In genomic region chr1:20787100-20787774, GRCh38 we compare ENCODE assay signal across 1 cellular context.
TF ChIP-seq lines count a peak whose summit lies in the region.

Gene HP1BP3, minus strand, starts transcription at chr1:20787307. Its CDS starts 6,867 bp downstream, at chr1:20780440.

TF ChIP-seq in HepG2, 621 proteins besides CTCF, POLR2A, EP300 and RAD21 (continued from another document and continues in another):
- TF ChIP-seq, protein P1, sequence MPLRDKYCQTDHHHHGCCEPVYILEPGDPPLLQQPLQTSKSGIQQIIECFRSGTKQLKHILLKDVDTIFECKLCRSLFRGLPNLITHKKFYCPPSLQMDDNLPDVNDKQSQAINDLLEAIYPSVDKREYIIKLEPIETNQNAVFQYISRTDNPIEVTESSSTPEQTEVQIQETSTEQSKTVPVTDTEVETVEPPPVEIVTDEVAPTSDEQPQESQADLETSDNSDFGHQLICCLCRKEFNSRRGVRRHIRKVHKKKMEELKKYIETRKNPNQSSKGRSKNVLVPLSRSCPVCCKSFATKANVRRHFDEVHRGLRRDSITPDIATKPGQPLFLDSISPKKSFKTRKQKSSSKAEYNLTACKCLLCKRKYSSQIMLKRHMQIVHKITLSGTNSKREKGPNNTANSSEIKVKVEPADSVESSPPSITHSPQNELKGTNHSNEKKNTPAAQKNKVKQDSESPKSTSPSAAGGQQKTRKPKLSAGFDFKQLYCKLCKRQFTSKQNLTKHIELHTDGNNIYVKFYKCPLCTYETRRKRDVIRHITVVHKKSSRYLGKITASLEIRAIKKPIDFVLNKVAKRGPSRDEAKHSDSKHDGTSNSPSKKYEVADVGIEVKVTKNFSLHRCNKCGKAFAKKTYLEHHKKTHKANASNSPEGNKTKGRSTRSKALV (CRISPR knock-in tag; IDR thresholded peaks at IDR 0.05) = no peak
- TF ChIP-seq ZNF644 (CRISPR knock-in tag; IDR thresholded peaks at IDR 0.05; ENCODE audit: low read depth) (no peak), ZMYM3 (CRISPR knock-in tag; IDR thresholded peaks at IDR 0.05) (no peak), U2AF1 (optimal IDR thresholded peaks at IDR 0.05; ENCODE audit: low read depth, low read length) (no peak), ZNF101 (CRISPR knock-in tag; IDR thresholded peaks at IDR 0.05; ENCODE audit: borderline replicate concordance, low read depth) (no peak), SMC3 (IDR thresholded peaks at IDR 0.05; ENCODE audit: low read length) (no peak), ARID3A (IDR thresholded peaks at IDR 0.05; ENCODE audit: low read depth, low read length) (no peak), SPEN (CRISPR knock-in tag; IDR thresholded peaks at IDR 0.05; ENCODE audit: low read depth) (no peak), ZSCAN25 (CRISPR knock-in tag; IDR thresholded peaks at IDR 0.05) (no peak), RFXAP (CRISPR knock-in tag; IDR thresholded peaks at IDR 0.05; ENCODE audit: borderline replicate concordance) (no peak), ATF1 (CRISPR knock-in tag; IDR thresholded peaks at IDR 0.05) (no peak), ZNF224 (CRISPR knock-in tag; IDR thresholded peaks at IDR 0.05) (peak; percentile 73; the same call in 1 of the 2 replicates), ZNF703 (CRISPR knock-in tag; IDR thresholded peaks at IDR 0.05; ENCODE audit: borderline replicate concordance) (no peak), HMGXB4 (CRISPR knock-in tag; IDR thresholded peaks at IDR 0.05; ENCODE audit: borderline replicate concordance in 1 of 2, low read depth in 1 of 2) (0 out of 4 replicates have a peak, but pooled peaks of 1 of the 2 experiments have one; percentile 2), ZFP62 (CRISPR knock-in tag; IDR thresholded peaks at IDR 0.05) (no peak), FOXK2 (IDR thresholded peaks at IDR 0.05) (no peak), ATF7-NPFF (CRISPR knock-in tag; IDR thresholded peaks at IDR 0.05; ENCODE audit: low read depth) (no peak), SIX1 (CRISPR knock-in tag; IDR thresholded peaks at IDR 0.05; ENCODE audit: borderline replicate concordance) (no peak), ZBTB34 (CRISPR knock-in tag; IDR thresholded peaks at IDR 0.05) (no peak), HOXA3 (CRISPR knock-in tag; IDR thresholded peaks at IDR 0.05) (peak; percentile 42; the same call in 1 of the 2 replicates), ZSCAN9 (CRISPR knock-in tag; IDR thresholded peaks at IDR 0.05; ENCODE audit: borderline replicate concordance) (no peak), YY1 (IDR thresholded peaks at IDR 0.05; ENCODE audit: insufficient read depth, insufficient replicate concordance, low read depth, low read length) (peak; percentile 66), GATAD2A (CRISPR knock-in tag; IDR thresholded peaks at IDR 0.05) (no peak), HOXA9 (CRISPR knock-in tag; IDR thresholded peaks at IDR 0.05; ENCODE audit: borderline replicate concordance) (peak; percentile 62; the same call in 1 of the 2 replicates), TBX3 (IDR thresholded peaks at IDR 0.05; ENCODE audit: borderline replicate concordance) (no peak), SIN3A (IDR thresholded peaks at IDR 0.05; ENCODE audit: borderline replicate concordance, low read depth, low read length) (peak; percentile 19; the same call in 1 of the 2 replicates), GATA4 (IDR thresholded peaks at IDR 0.05; ENCODE audit: borderline replicate concordance, low read depth) (no peak), CEBPB (IDR thresholded peaks at IDR 0.05; ENCODE audit: borderline replicate concordance, low read depth, low read length) (no peak), SP5 (CRISPR knock-in tag; IDR thresholded peaks at IDR 0.05; ENCODE audit: borderline replicate concordance, low read depth) (no peak), RFX1 (IDR thresholded peaks at IDR 0.05) (no peak), ZNF230 (CRISPR knock-in tag; IDR thresholded peaks at IDR 0.05) (no peak), USF2 (IDR thresholded peaks at IDR 0.05; ENCODE audit: low read depth, low read length) (no peak), USF2 (CRISPR knock-in tag; IDR thresholded peaks at IDR 0.05; ENCODE audit: borderline replicate concordance) (no peak), ZNF343 (CRISPR knock-in tag; IDR thresholded peaks at IDR 0.05) (no peak), ZBTB39 (CRISPR knock-in tag; IDR thresholded peaks at IDR 0.05) (no peak), DR1 (CRISPR knock-in tag; IDR thresholded peaks at IDR 0.05) (no peak)
- TF ChIP-seq, protein P2, sequence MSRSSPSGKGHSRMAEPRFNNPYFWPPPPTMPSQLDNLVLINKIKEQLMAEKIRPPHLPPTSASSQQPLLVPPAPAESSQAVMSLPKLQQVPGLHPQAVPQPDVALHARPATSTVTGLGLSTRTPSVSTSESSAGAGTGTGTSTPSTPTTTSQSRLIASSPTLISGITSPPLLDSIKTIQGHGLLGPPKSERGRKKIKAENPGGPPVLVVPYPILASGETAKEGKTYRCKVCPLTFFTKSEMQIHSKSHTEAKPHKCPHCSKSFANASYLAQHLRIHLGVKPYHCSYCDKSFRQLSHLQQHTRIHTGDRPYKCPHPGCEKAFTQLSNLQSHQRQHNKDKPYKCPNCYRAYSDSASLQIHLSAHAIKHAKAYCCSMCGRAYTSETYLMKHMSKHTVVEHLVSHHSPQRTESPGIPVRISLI (CRISPR knock-in tag; IDR thresholded peaks at IDR 0.05; ENCODE audit: borderline replicate concordance) = no peak
- TF ChIP-seq, protein P3, sequence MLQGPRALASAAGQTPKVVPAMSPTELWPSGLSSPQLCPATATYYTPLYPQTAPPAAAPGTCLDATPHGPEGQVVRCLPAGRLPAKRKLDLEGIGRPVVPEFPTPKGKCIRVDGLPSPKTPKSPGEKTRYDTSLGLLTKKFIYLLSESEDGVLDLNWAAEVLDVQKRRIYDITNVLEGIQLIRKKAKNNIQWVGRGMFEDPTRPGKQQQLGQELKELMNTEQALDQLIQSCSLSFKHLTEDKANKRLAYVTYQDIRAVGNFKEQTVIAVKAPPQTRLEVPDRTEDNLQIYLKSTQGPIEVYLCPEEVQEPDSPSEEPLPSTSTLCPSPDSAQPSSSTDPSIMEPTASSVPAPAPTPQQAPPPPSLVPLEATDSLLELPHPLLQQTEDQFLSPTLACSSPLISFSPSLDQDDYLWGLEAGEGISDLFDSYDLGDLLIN (CRISPR knock-in tag; IDR thresholded peaks at IDR 0.05; ENCODE audit: borderline replicate concordance) = peak; percentile 70; the same call in 1 of the 2 replicates
- TF ChIP-seq, protein P4, sequence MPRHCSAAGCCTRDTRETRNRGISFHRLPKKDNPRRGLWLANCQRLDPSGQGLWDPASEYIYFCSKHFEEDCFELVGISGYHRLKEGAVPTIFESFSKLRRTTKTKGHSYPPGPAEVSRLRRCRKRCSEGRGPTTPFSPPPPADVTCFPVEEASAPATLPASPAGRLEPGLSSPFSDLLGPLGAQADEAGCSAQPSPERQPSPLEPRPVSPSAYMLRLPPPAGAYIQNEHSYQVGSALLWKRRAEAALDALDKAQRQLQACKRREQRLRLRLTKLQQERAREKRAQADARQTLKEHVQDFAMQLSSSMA (CRISPR knock-in tag; IDR thresholded peaks at IDR 0.05) = no peak
- TF ChIP-seq, protein P5, sequence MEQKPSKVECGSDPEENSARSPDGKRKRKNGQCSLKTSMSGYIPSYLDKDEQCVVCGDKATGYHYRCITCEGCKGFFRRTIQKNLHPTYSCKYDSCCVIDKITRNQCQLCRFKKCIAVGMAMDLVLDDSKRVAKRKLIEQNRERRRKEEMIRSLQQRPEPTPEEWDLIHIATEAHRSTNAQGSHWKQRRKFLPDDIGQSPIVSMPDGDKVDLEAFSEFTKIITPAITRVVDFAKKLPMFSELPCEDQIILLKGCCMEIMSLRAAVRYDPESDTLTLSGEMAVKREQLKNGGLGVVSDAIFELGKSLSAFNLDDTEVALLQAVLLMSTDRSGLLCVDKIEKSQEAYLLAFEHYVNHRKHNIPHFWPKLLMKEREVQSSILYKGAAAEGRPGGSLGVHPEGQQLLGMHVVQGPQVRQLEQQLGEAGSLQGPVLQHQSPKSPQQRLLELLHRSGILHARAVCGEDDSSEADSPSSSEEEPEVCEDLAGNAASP (CRISPR knock-in tag; IDR thresholded peaks at IDR 0.05; ENCODE audit: borderline replicate concordance) = no peak
- TF ChIP-seq, protein P6, sequence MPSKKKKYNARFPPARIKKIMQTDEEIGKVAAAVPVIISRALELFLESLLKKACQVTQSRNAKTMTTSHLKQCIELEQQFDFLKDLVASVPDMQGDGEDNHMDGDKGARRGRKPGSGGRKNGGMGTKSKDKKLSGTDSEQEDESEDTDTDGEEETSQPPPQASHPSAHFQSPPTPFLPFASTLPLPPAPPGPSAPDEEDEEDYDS (CRISPR knock-in tag; IDR thresholded peaks at IDR 0.05) = no peak
